In genomic region chr4:8850074-8850829, GRCh38 we compare ENCODE assay signal across 20 cellular contexts. TPM values are rescaled to one million over a fixed set of nuclear protein-coding genes. Genes with fewer than 3 reads are reported as not detected.
"Had no signal": no experiment of that assay in that cellular context is flagged by ENCODE, and none has a peak within 500 bp of the region (broad histone marks: within the 10 kb centered on the region; RNA-seq: fewer than 3 reads in every experiment).

No MANE protein-coding gene starts in this region.

- H3K27ac ChIP-seq: pancreas, SK-N-MC, WERI-Rb-1 had no signal

- ATAC-seq: activated CD8-positive, alpha-beta T cell treated with anti-CD3 and anti-CD28 coated beads, Interleukin-2, amount 10 ng/mL, durations not matched to agents 7 days and 5 days; activated T-helper 17 cell treated with anti-CD3 and anti-CD28 coated beads, Interleukin-2, amount 50 U/mL, for 72 hours; pancreas; stimulated activated memory B cell treated with anti-CD40 and anti-IgM and Interleukin-4, amounts not matched to agents 10 μg/mL and 1 μg/mL and 100 μg/mL, for 72 hours had no signal

- H3K4me3 ChIP-seq: pancreas, SK-N-MC had no signal

- H3K36me3 ChIP-seq: pancreas had no signal

- H3K9me3 ChIP-seq: pancreas had no signal

- H3K4me1 Mint-ChIP-seq: activated naive CD4-positive, alpha-beta T cell treated with anti-CD3 and anti-CD28 coated beads, Interleukin-2, amount 10 ng/mL, durations not matched to agents 7 days and 5 days; activated T-helper 17 cell treated with anti-CD3 and anti-CD28 coated beads, Interleukin-2, amount 50 U/mL, for 72 hours; stimulated activated memory B cell treated with anti-CD40 and anti-IgM and Interleukin-4, amounts not matched to agents 10 μg/mL and 1 μg/mL and 100 μg/mL, for 72 hours had no signal

- H3K36me3 Mint-ChIP-seq: activated naive CD4-positive, alpha-beta T cell treated with anti-CD3 and anti-CD28 coated beads, Interleukin-2, amount 10 ng/mL, durations not matched to agents 7 days and 5 days; brain; stimulated activated memory B cell treated with anti-CD40 and anti-IgM and Interleukin-4, amounts not matched to agents 10 μg/mL and 1 μg/mL and 100 μg/mL, for 72 hours had no signal

- DNase-seq: activated CD4-positive, alpha-beta T cell treated with anti-CD3 and anti-CD28 coated beads for 48 hours; activated CD8-positive, alpha-beta T cell treated with anti-CD3 and anti-CD28 coated beads, Interleukin-2, amount 10 ng/mL, durations not matched to agents 7 days and 5 days; amniotic stem cell; erythroblast; hippocampal formation; mammary epithelial cell; nephron progenitor cell; stimulated activated CD4-positive, alpha-beta T cell treated with anti-CD3 and anti-CD28 coated beads, Interleukin-1b, Interleukin-23, amount 100 ng/mL, for 48 hours; substantia nigra; T-helper 1 cell; trophoblast cell had no signal

- H3K9me3 Mint-ChIP-seq: activated naive CD4-positive, alpha-beta T cell treated with anti-CD3 and anti-CD28 coated beads, Interleukin-2, amount 10 ng/mL, durations not matched to agents 7 days and 5 days; activated T-helper 17 cell treated with anti-CD3 and anti-CD28 coated beads, Interleukin-2, amount 50 U/mL, for 72 hours; dendritic cell treated with granulocyte-macrophage colony-stimulating factor and Interleukin-4, amounts not matched to agents 40 ng/mL and 50 ng/mL, for 4 days had no signal

- H3K4me3 Mint-ChIP-seq: activated CD8-positive, alpha-beta T cell treated with anti-CD3 and anti-CD28 coated beads, Interleukin-2, amount 10 ng/mL, durations not matched to agents 7 days and 5 days; activated naive CD4-positive, alpha-beta T cell treated with anti-CD3 and anti-CD28 coated beads, Interleukin-2, amount 10 ng/mL, durations not matched to agents 7 days and 5 days; activated T-helper 17 cell treated with anti-CD3 and anti-CD28 coated beads, Interleukin-2, amount 50 U/mL, for 72 hours; brain; dendritic cell treated with granulocyte-macrophage colony-stimulating factor and Interleukin-4, amounts not matched to agents 40 ng/mL and 50 ng/mL, for 4 days; nephron progenitor cell; stimulated activated memory B cell treated with anti-CD40 and anti-IgM and Interleukin-4, amounts not matched to agents 10 μg/mL and 1 μg/mL and 100 μg/mL, for 72 hours had no signal

- H3K4me1 ChIP-seq: pancreas had no signal

- H3K27ac Mint-ChIP-seq: activated CD8-positive, alpha-beta T cell treated with anti-CD3 and anti-CD28 coated beads, Interleukin-2, amount 10 ng/mL, durations not matched to agents 7 days and 5 days; activated naive CD4-positive, alpha-beta T cell treated with anti-CD3 and anti-CD28 coated beads, Interleukin-2, amount 10 ng/mL, durations not matched to agents 7 days and 5 days; activated T-helper 17 cell treated with anti-CD3 and anti-CD28 coated beads, Interleukin-2, amount 50 U/mL, for 72 hours; brain; dendritic cell treated with granulocyte-macrophage colony-stimulating factor and Interleukin-4, amounts not matched to agents 40 ng/mL and 50 ng/mL, for 4 days; nephron progenitor cell; stimulated activated memory B cell treated with anti-CD40 and anti-IgM and Interleukin-4, amounts not matched to agents 10 μg/mL and 1 μg/mL and 100 μg/mL, for 72 hours had no signal

RNA-seq across cellular contexts. Expression of gene HMX1, which starts 21.4 kb away (rescaled TPM):
- total RNA-seq: activated CD8-positive, alpha-beta T cell treated with anti-CD3 and anti-CD28 coated beads, Interleukin-2, amount 10 ng/mL, durations not matched to agents 7 days and 5 days; activated T-helper 17 cell treated with anti-CD3 and anti-CD28 coated beads, Interleukin-2, amount 50 U/mL, for 72 hours; mammary epithelial cell; mucosa of gallbladder; pancreas had no signal
